Comparison of ENCODE assay signal across 8 cellular contexts in the genomic region with DNA sequence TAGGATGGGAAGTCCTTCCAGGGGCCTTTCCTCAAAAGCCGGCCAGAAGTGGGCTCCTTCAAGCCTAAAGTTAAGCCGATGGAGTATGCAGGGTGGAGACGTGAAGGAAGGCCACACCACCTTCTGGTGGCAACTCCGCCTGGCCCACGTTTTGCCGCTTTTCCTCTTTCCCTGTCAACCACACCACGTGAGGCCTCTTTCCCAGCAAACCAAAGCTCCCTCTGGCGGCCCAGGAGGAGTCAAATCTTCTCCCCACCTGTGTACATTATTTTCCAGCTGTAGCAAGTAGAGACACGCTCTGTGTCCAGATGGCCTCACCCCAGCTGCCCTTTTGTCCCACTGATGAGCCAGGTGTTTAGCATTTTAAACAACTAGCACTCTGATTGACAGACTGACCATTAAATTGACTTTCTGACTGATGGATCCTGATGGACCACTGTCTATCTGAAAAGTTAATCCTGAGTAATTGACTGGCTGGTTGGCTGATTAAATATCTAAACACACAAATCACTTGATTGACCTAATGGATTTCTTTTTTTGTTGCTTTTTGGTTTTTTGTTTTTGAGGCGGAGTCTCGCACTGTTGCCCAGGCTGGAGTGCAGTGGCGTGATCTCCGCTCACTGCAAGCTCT. TPM values are rescaled to one million over a fixed set of nuclear protein-coding genes. Genes with fewer than 3 reads are reported as not detected.
DNase-seq lines count a peak whose midpoint lies in the region; ATAC-seq and TF ChIP-seq lines count a peak whose summit lies in the region.

No MANE protein-coding gene starts in this region.

- POLR2A ChIA-PET in Caco-2 (lab: Charles Lee), result no interaction called here

- H3K9me3 ChIP-seq in Caco-2, result no peaks in the 10 kb centered on the region
- H3K9me3 ChIP-seq in heart left ventricle, result no peaks in the 10 kb centered on the region
- H3K9me3 ChIP-seq in spleen, result no peaks in the 10 kb centered on the region

- no peaks in the 10 kb centered on the region for H3K36me3 Mint-ChIP-seq in Caco-2 (ENCODE audit: insufficient read depth, unreplicated experiment)

- peak; percentile 74 to 78 for DNase-seq in Caco-2
- DNase-seq in HuH-7.5 (ENCODE audit: low spot score), result peak; percentile 82
- peak; percentile 13 to 22 for DNase-seq in SW 1271 (lab: John Stamatoyannopoulos, UW)
- DNase-seq in heart left ventricle, result peak in 3 of 5 donors; percentile 52 to 56 (median 54)
- DNase-seq in spleen, result no peak
- DNase-seq in SKM-1 (lab: John Stamatoyannopoulos, UW; ENCODE audit: unreplicated experiment), result no peak

- no peaks in the 10 kb centered on the region for H3K27me3 ChIP-seq in Caco-2 (replicated peaks; ENCODE audit: control insufficient read depth, insufficient read depth, low read length)
- no peaks in the 10 kb centered on the region for H3K27me3 ChIP-seq in heart left ventricle
- no peaks in the 10 kb centered on the region for H3K27me3 ChIP-seq in spleen (replicated peaks in 1 of 7)

- TF ChIP-seq POLR2A in heart left ventricle (IDR thresholded peaks at IDR 0.05) (no peak), spleen (IDR thresholded peaks at IDR 0.05) (no peak)

- CTCF ChIA-PET in Caco-2 (lab: Charles Lee), result interaction anchor here (0.7 to 1.5 kb wide), 8 partner anchors 17 to 293 kb away, joined by 3 to 13 read pairs (median 4); a partner anchor contains a TSS

- peaks cover 9% of the 10 kb centered on the region for H3K4me1 ChIP-seq in Caco-2
- peaks cover 0 to 34% (median 11%) of the 10 kb centered on the region in 12 donors for H3K4me1 ChIP-seq in heart left ventricle
- H3K4me1 ChIP-seq in spleen, result peaks cover 5 to 47% (median 19%) of the 10 kb centered on the region in 6 donors

- peaks cover 5% of the 10 kb centered on the region for H3K4me1 Mint-ChIP-seq in Caco-2 (ENCODE audit: low read depth, unreplicated experiment)

- H3K27ac ChIP-seq in heart left ventricle (peak overlapping the region in 1 of 12 donors; percentile 54), spleen (peak overlapping the region in 2 of 8 donors; percentile 64 to 72)

- H3K4me3 Mint-ChIP-seq in Caco-2 (ENCODE audit: unreplicated experiment), result no peak overlapping the region

- no peaks in the 10 kb centered on the region for H3K9me3 Mint-ChIP-seq in Caco-2 (ENCODE audit: unreplicated experiment)

- ATAC-seq in heart left ventricle, result no peak
- no peak for ATAC-seq in HG02798 (IDR thresholded peaks at IDR 0.05; ENCODE audit: poor library complexity, unreplicated experiment)
- no peak for ATAC-seq in HG03139 (IDR thresholded peaks at IDR 0.05; ENCODE audit: unreplicated experiment)

- WGBS in heart left ventricle, 4 donors, result 43 to 57% (median 46%) methylated on average over 13 of the region's 13 CpGs
- 64 to 73% (median 69%) methylated on average over 13 of the region's 13 CpGs for WGBS in spleen, 5 donors

- no peaks in the 10 kb centered on the region for H3K27me3 Mint-ChIP-seq in Caco-2 (ENCODE audit: insufficient read depth, unreplicated experiment)

- H3K36me3 ChIP-seq in Caco-2 (ENCODE audit: control insufficient read depth, insufficient read depth, low read length) (no peaks in the 10 kb centered on the region), heart left ventricle (no peaks in the 10 kb centered on the region), spleen (no peaks in the 10 kb centered on the region)

- H3K27ac Mint-ChIP-seq in Caco-2 (ENCODE audit: unreplicated experiment), result no peak overlapping the region

- TF ChIP-seq CTCF in Caco-2 (IDR thresholded peaks at IDR 0.05; ENCODE audit: insufficient read depth in 1 of 2, low read depth in 1 of 2, low read length in 1 of 2, severe bottlenecking in 1 of 2, unreplicated experiment in 1 of 2) (peak; percentile 59 to 73), heart left ventricle (IDR thresholded peaks at IDR 0.05) (peak; percentile 31 to 70 (median 50)), spleen (IDR thresholded peaks at IDR 0.05 in 8 of 11, conservative IDR thresholded peaks at IDR 0.05 in 3 of 11) (peak in 6 of 11 experiments; percentile 17 to 38 (median 26))

- intact Hi-C loops in Caco-2 (cut with micrococcal nuclease; ENCODE audit: unreplicated experiment), result loop anchor here (1.0 kb wide), 1 partner anchor 80 kb away; no protein-coding TSS in a partner anchor
- intact Hi-C loops in heart left ventricle (cut with DNase I), result loop anchor here in 3 of 10 donors (5.0 to 10.0 kb wide), 2 partner anchors 254 to 256 kb away; no protein-coding TSS in a partner anchor
- intact Hi-C loops in spleen (cut with DNase I; ENCODE audit: low total_unique reads), result loop anchor here (5.0 to 10.0 kb wide), 2 partner anchors 149 to 256 kb away; no protein-coding TSS in a partner anchor

- H3K4me3 ChIP-seq in Caco-2 (ENCODE audit: low read depth, low read length) (no peak overlapping the region), heart left ventricle (no peak overlapping the region), spleen (no peak overlapping the region)

- no TSS peak for BruUV-seq in Caco-2 (replicated peaks; lab: Mats Ljungman, UMichigan)

RNA-seq across cellular contexts. Expression of a gene that starts 59.6 kb away (rescaled TPM):
- total RNA-seq in Caco-2 (2022), result 72.7 and 74.1 TPM in 2 replicates
- 100 to 1,000 TPM in 7 of 9 donors, 10 to 100 TPM in 2; 97.5 to 189 (median 128) TPM for total RNA-seq in heart left ventricle
- 10 to 100 TPM; 15.5 to 88.1 TPM for polyA plus RNA-seq in heart left ventricle
- total RNA-seq in spleen, result 100 to 1,000 TPM in 2 of 7 donors, 10 to 100 TPM in 5; 42.8 to 122 (median 73.7) TPM
- 1 to 10 TPM; 4.8 to 8.4 (median 5.6) TPM for polyA plus RNA-seq in spleen

Comparison
In these comparisons a context has a peak if more than half of its experiments do, and no peak if none do; other contexts are left out.
1. DNase-seq: peak in Caco-2 (2 of 2), HuH-7.5 (single experiment), SW 1271 (2 of 2) and heart left ventricle (3 of 5); none in spleen (single experiment) and SKM-1 (single experiment).
2. Peak in every context shown above with its lines, with median percentiles within 50 percentile points of each other: CTCF ChIP-seq.